In genomic region chr3:16529264-16529663, GRCh38 we compare ENCODE assay signal across 15 cellular contexts. TPM values are rescaled to one million over a fixed set of nuclear protein-coding genes. Genes with fewer than 3 reads are reported as not detected.
DNase-seq lines count a peak whose midpoint lies in the region; ATAC-seq and TF ChIP-seq lines count a peak whose summit lies in the region.
"Had no signal": no experiment of that assay in that cellular context is flagged by ENCODE, and none has a peak within 500 bp of the region (broad histone marks: within the 10 kb centered on the region; RNA-seq: fewer than 3 reads in every experiment).

No MANE protein-coding gene starts in this region.

- no peaks in the 10 kb centered on the region for H3K9me3 ChIP-seq in right atrium auricular region

- no peaks in the 10 kb centered on the region for H3K36me3 ChIP-seq in right atrium auricular region

- TF ChIP-seq CTCF in right atrium auricular region (IDR thresholded peaks at IDR 0.05): no peak
- peak; percentile 70 for TF ChIP-seq CTCF in chondrocyte (IDR thresholded peaks at IDR 0.05)

- ATAC-seq in Right ventricle myocardium superior (ENCODE audit: poor library complexity) (peak; percentile 9), GM21381 (IDR thresholded peaks at IDR 0.05; ENCODE audit: unreplicated experiment) (no peak)
- peak; percentile 61 for ATAC-seq in stimulated activated naive CD8-positive, alpha-beta T cell treated with anti-CD3 and anti-CD28 coated beads, Interleukin-15, amount 100 ng/mL, for 72 hours

- no peak for DNase-seq in Right ventricle myocardium superior
- no peak for DNase-seq in right atrium auricular region (ENCODE audit: low spot score)
- DNase-seq in NAMALWA (ENCODE audit: low spot score): peak; percentile 44
- DNase-seq in chondrocyte (ENCODE audit: low spot score): no peak
- no peak for DNase-seq in stimulated activated naive CD8-positive, alpha-beta T cell treated with anti-CD3 and anti-CD28 coated beads, Interleukin-15, amount 100 ng/mL, for 72 hours
- DNase-seq in GM19238 (ENCODE audit: insufficient read length, low spot score): no peak
- DNase-seq in activated CD4-positive, CD25-positive, alpha-beta regulatory T cell (lab: John Stamatoyannopoulos, UW): no peak
- DNase-seq: amygdala, dermis blood vessel endothelial cell, midbrain, NCI-H187, SIG-M5, trophoblast cell had no signal

- peaks cover 0 to 4% of the 10 kb centered on the region in 2 donors for H3K4me1 ChIP-seq in right atrium auricular region

- peaks cover 9% of the 10 kb centered on the region for H3K4me1 Mint-ChIP-seq in chondrocyte (ENCODE audit: low read depth)
- peaks cover 15% of the 10 kb centered on the region for H3K4me1 Mint-ChIP-seq in stimulated activated naive CD8-positive, alpha-beta T cell treated with anti-CD3 and anti-CD28 coated beads, Interleukin-15, amount 100 ng/mL, for 72 hours

- H3K4me3 ChIP-seq in right atrium auricular region: no peak overlapping the region

- H3K27ac Mint-ChIP-seq in chondrocyte (ENCODE audit: unreplicated experiment): no peak overlapping the region
- no peak overlapping the region for H3K27ac Mint-ChIP-seq in stimulated activated naive CD8-positive, alpha-beta T cell treated with anti-CD3 and anti-CD28 coated beads, Interleukin-15, amount 100 ng/mL, for 72 hours
- H3K27ac Mint-ChIP-seq: progenitor cell of endocrine pancreas had no signal

- intact Hi-C loops in Right ventricle myocardium superior (cut with DNase I): no loop called here

- no peaks in the 10 kb centered on the region for H3K27me3 Mint-ChIP-seq in chondrocyte (ENCODE audit: low read depth)
- no peaks in the 10 kb centered on the region for H3K27me3 Mint-ChIP-seq in stimulated activated naive CD8-positive, alpha-beta T cell treated with anti-CD3 and anti-CD28 coated beads, Interleukin-15, amount 100 ng/mL, for 72 hours

- H3K27me3 ChIP-seq in right atrium auricular region: no peaks in the 10 kb centered on the region

- peaks cover 1% of the 10 kb centered on the region for H3K36me3 Mint-ChIP-seq in chondrocyte (ENCODE audit: low read depth)

- no peak overlapping the region for H3K27ac ChIP-seq in right atrium auricular region

- peaks cover 4% of the 10 kb centered on the region for H3K9me3 Mint-ChIP-seq in chondrocyte (ENCODE audit: low read depth)
- H3K9me3 Mint-ChIP-seq in stimulated activated naive CD8-positive, alpha-beta T cell treated with anti-CD3 and anti-CD28 coated beads, Interleukin-15, amount 100 ng/mL, for 72 hours: peaks cover 17 to 19% of the 10 kb centered on the region in 2 donors

- no peak overlapping the region for H3K4me3 Mint-ChIP-seq in chondrocyte (ENCODE audit: unreplicated experiment)
- no peak overlapping the region for H3K4me3 Mint-ChIP-seq in stimulated activated naive CD8-positive, alpha-beta T cell treated with anti-CD3 and anti-CD28 coated beads, Interleukin-15, amount 100 ng/mL, for 72 hours

RNA-seq across cellular contexts. Expression of gene RFTN1, which starts 15.8 kb away (rescaled TPM):
- 25.8 TPM for total RNA-seq in Right ventricle myocardium superior
- 10 to 100 TPM; 15.9 to 33.6 TPM for total RNA-seq in right atrium auricular region
- 53.3 to 54.9 TPM (median 53.4 TPM) in 3 replicates for total RNA-seq in chondrocyte
